ENCODE assay signal across 27 cellular contexts in the genomic region with DNA sequence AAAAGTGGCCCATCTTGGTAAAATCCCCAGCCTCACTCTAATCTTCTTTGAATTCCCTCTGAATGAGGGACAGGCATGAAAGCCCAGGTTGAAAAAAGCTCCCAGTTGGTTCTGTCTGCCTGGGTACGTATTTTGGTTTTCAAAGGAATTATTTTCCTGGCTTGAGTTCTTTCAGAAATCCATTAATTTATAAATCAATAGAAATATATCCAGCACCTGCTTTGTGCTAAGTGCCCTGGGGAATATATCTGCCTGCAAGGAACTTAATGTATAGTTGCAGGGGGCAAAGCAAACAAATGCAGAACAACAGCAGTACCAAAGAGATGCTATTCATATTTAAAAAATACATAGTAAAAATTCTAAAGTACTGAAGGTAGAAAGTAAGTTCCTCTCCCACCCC.
"Had no signal": no experiment of that assay in that cellular context is flagged by ENCODE, and none has a peak within 500 bp of the region (broad histone marks: within the 10 kb centered on the region; RNA-seq: fewer than 3 reads in every experiment).

No MANE protein-coding gene starts in this region.

- H3K36me3 ChIP-seq: brain microvascular endothelial cell, esophagus muscularis mucosa, gastrocnemius medialis, heart right ventricle had no signal

- ATAC-seq: activated CD4-positive, alpha-beta T cell treated with anti-CD3 and anti-CD28 coated beads for 36 hours; activated CD8-positive, alpha-beta memory T cell treated with anti-CD3 and anti-CD28 coated beads, Interleukin-2, amount 10 ng/mL, durations not matched to agents 7 days and 5 days; activated CD8-positive, alpha-beta T cell treated with anti-CD3 and anti-CD28 coated beads, Interleukin-2, amount 10 ng/mL, durations not matched to agents 7 days and 5 days; activated naive CD4-positive, alpha-beta T cell treated with anti-CD3 and anti-CD28 coated beads, Interleukin-2, amount 50 U/mL, for 72 hours; effector memory CD8-positive, alpha-beta T cell; foreskin keratinocyte; gastrocnemius medialis; heart right ventricle had no signal

- H3K4me1 ChIP-seq: esophagus muscularis mucosa, foreskin keratinocyte, gastrocnemius medialis, heart right ventricle had no signal

- DNase-seq: activated CD4-positive, alpha-beta memory T cell treated with anti-CD3 and anti-CD28 coated beads for 36 hours; activated CD4-positive, alpha-beta T cell treated with anti-CD3 and anti-CD28 coated beads for 36 hours; activated CD4-positive, alpha-beta T cell treated with anti-CD3 and anti-CD28 coated beads, Interleukin-2, amount 10 ng/mL, durations not matched to agents 24 days and 14 days; activated CD4-positive, CD25-positive, alpha-beta regulatory T cell; activated CD4-positive, CD25-positive, alpha-beta regulatory T cell treated with anti-CD3 and anti-CD28 coated beads, Interleukin-2, amount 50 U/mL, for 72 hours; activated CD8-positive, alpha-beta memory T cell treated with anti-CD3 and anti-CD28 coated beads, Interleukin-2, amount 10 ng/mL, durations not matched to agents 7 days and 5 days; activated CD8-positive, alpha-beta memory T cell treated with anti-CD3 and anti-CD28 coated beads, Interleukin-2, amount 50 U/mL, for 4 hours; activated CD8-positive, alpha-beta T cell treated with anti-CD3 and anti-CD28 coated beads, Interleukin-2, amount 10 ng/mL, durations not matched to agents 7 days and 5 days; activated effector memory CD4-positive, alpha-beta T cell treated with anti-CD3 and anti-CD28 coated beads, Interleukin-2, amount 50 U/mL, for 16 hours; activated naive CD4-positive, alpha-beta T cell treated with anti-CD3 and anti-CD28 coated beads, Interleukin-2, amount 10 ng/mL, durations not matched to agents 7 days and 5 days; activated naive CD8-positive, alpha-beta T cell treated with anti-CD3 and anti-CD28 coated beads, Interleukin-2, amount 10 ng/mL, durations not matched to agents 7 days and 5 days; activated T-cell treated with anti-CD3 and anti-CD28 coated beads, Interleukin-2, amount 50 U/mL, for 1 hour; activated T-cell treated with anti-CD3 and anti-CD28 coated beads, Interleukin-2, amount 50 U/mL, for 48 hours; anterior cingulate cortex; brain microvascular endothelial cell; cortex of kidney; dermis blood vessel endothelial cell; effector CD4-positive, alpha-beta T cell; effector memory CD8-positive, alpha-beta T cell; erythroblast; foreskin keratinocyte; gastrocnemius medialis; glutamatergic neuron; heart right ventricle; T-helper 2 cell had no signal

- H3K27me3 ChIP-seq: brain microvascular endothelial cell, foreskin keratinocyte, gastrocnemius medialis had no signal

- H3K4me3 ChIP-seq: esophagus muscularis mucosa, gastrocnemius medialis, heart right ventricle had no signal
